In genomic region chr6:143159001-143159400, GRCh38 we compare ENCODE assay signal across 22 cellular contexts.
"Had no signal": no experiment of that assay in that cellular context is flagged by ENCODE, and none has a peak within 500 bp of the region (broad histone marks: within the 10 kb centered on the region; RNA-seq: fewer than 3 reads in every experiment).

No MANE protein-coding gene starts in this region.

- H3K27me3 ChIP-seq: brain microvascular endothelial cell, left lung, right lobe of liver, upper lobe of right lung had no signal

- H3K27me3 Mint-ChIP-seq: activated naive CD4-positive, alpha-beta T cell treated with anti-CD3 and anti-CD28 coated beads, Interleukin-2, amount 10 ng/mL, durations not matched to agents 7 days and 5 days; activated naive CD8-positive, alpha-beta T cell treated with anti-CD3 and anti-CD28 coated beads, Interleukin-2, amount 50 U/mL, for 24 hours; activated T-cell treated with anti-CD3 and anti-CD28 coated beads, Interleukin-2, amount 50 U/mL, for 24 hours; central memory CD8-positive, alpha-beta T cell had no signal

- H3K4me2 ChIP-seq: SK-N-SH, smooth muscle cell had no signal

- H3K9me3 Mint-ChIP-seq: activated naive CD4-positive, alpha-beta T cell treated with anti-CD3 and anti-CD28 coated beads, Interleukin-2, amount 10 ng/mL, durations not matched to agents 7 days and 5 days; activated naive CD8-positive, alpha-beta T cell treated with anti-CD3 and anti-CD28 coated beads, Interleukin-2, amount 50 U/mL, for 24 hours; activated T-cell treated with anti-CD3 and anti-CD28 coated beads, Interleukin-2, amount 50 U/mL, for 24 hours; central memory CD8-positive, alpha-beta T cell had no signal

- H3K4me3 ChIP-seq: coronary artery, left lung, psoas muscle, right lobe of liver, smooth muscle cell, upper lobe of right lung had no signal

- H3K4me1 Mint-ChIP-seq: activated naive CD4-positive, alpha-beta T cell treated with anti-CD3 and anti-CD28 coated beads, Interleukin-2, amount 10 ng/mL, durations not matched to agents 7 days and 5 days; central memory CD8-positive, alpha-beta T cell had no signal

- H3K27ac Mint-ChIP-seq: activated CD8-positive, alpha-beta T cell treated with anti-CD3 and anti-CD28 coated beads, Interleukin-2, amount 10 ng/mL, durations not matched to agents 7 days and 5 days; activated naive CD4-positive, alpha-beta T cell treated with anti-CD3 and anti-CD28 coated beads, Interleukin-2, amount 10 ng/mL, durations not matched to agents 7 days and 5 days; activated naive CD8-positive, alpha-beta T cell treated with anti-CD3 and anti-CD28 coated beads, Interleukin-2, amount 50 U/mL, for 24 hours; activated T-cell treated with anti-CD3 and anti-CD28 coated beads, Interleukin-2, amount 50 U/mL, for 24 hours; T-helper 2 cell treated with Interferon-gamma antibody and Interleukin-4, amounts not matched to agents 5 μg/mL and 100 μg/mL, for 36 hours had no signal

- H3K36me3 ChIP-seq: brain microvascular endothelial cell, left lung, right lobe of liver, upper lobe of right lung had no signal

- H3K4me1 ChIP-seq: left lung had no signal

- DNase-seq: activated CD4-positive, alpha-beta T cell treated with anti-CD3 and anti-CD28 coated beads for 48 hours; activated CD4-positive, CD25-positive, alpha-beta regulatory T cell; activated CD8-positive, alpha-beta T cell treated with anti-CD3 and anti-CD28 coated beads, Interleukin-2, amount 10 ng/mL, durations not matched to agents 7 days and 5 days; activated naive CD4-positive, alpha-beta T cell treated with anti-CD3 and anti-CD28 coated beads, Interleukin-2, amount 10 ng/mL, durations not matched to agents 7 days and 5 days; activated naive CD8-positive, alpha-beta T cell treated with anti-CD3 and anti-CD28 coated beads, Interleukin-2, amount 50 U/mL, for 24 hours; activated T-cell treated with anti-CD3 and anti-CD28 coated beads, Interleukin-2, amount 50 U/mL, for 24 hours; anterior cingulate cortex; brain microvascular endothelial cell; effector memory CD4-positive, alpha-beta T cell; kidney; left lung; psoas muscle; right lobe of liver; SK-N-SH; stimulated activated CD4-positive, alpha-beta T cell treated with anti-CD3 and anti-CD28 coated beads, Interleukin-4, amount 100 ng/mL, for 24 hours; stimulated activated naive CD4-positive, alpha-beta T cell; upper lobe of right lung had no signal

- H3K9ac ChIP-seq: SK-N-SH had no signal

- H3K9me3 ChIP-seq: left lung, psoas muscle, right lobe of liver, SK-N-SH, upper lobe of right lung had no signal

- H3K4me3 Mint-ChIP-seq: activated CD8-positive, alpha-beta T cell treated with anti-CD3 and anti-CD28 coated beads, Interleukin-2, amount 10 ng/mL, durations not matched to agents 7 days and 5 days; activated naive CD4-positive, alpha-beta T cell treated with anti-CD3 and anti-CD28 coated beads, Interleukin-2, amount 10 ng/mL, durations not matched to agents 7 days and 5 days; activated naive CD8-positive, alpha-beta T cell treated with anti-CD3 and anti-CD28 coated beads, Interleukin-2, amount 50 U/mL, for 24 hours; activated T-cell treated with anti-CD3 and anti-CD28 coated beads, Interleukin-2, amount 50 U/mL, for 24 hours; central memory CD8-positive, alpha-beta T cell; neural crest cell; T-helper 2 cell treated with Interferon-gamma antibody and Interleukin-4, amounts not matched to agents 5 μg/mL and 100 μg/mL, for 36 hours had no signal

- H3K27ac ChIP-seq: brain microvascular endothelial cell, coronary artery, left lung, psoas muscle, right lobe of liver, upper lobe of right lung had no signal

- H3K36me3 Mint-ChIP-seq: activated naive CD4-positive, alpha-beta T cell treated with anti-CD3 and anti-CD28 coated beads, Interleukin-2, amount 10 ng/mL, durations not matched to agents 7 days and 5 days had no signal
